Comparison of ENCODE assay signal across 19 cellular contexts in the genomic region with DNA sequence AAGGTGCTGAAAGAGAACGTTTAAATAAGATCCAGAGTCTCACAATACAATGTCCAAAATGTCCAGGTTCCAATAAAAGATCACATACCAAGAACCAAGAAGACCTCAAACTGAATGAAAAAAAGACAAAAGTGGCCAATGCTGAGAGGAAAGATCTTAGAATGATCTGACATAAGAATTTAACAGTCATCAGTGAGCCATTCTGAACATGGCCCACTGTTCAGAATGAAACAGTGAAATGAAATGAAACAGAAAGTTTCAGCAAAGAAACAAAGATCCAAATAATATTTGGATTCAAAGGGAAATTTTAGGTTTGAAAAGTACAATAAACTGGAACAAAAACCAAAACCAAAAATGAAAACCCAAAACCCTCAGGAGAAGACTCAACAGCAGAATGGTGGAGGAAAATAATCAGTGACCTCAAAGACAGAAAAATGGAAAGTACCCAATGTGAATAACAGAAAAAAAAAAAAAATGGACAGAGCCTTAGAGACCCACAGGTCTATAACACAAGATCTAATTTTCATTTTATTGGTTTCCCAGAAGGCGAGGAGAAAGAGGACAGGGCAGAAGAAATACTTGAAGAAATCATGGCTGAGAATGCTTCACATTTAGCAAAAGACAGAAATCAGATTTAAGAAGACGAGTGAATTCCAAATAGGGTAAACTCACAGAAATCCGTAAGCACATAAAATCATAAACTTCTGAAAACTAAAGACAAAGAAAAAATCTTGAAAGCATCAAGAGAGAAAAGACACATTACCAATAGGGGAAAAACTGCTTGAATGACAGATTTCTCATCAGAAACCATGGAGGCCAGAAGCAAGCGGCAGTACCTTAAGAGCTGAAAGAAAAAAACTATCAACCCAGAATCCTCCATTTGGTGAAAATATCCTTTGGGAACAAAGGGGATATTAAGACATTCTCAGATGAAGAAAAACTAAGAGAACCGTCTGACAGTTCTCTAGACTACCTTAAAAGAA.
DNase-seq lines count a peak whose midpoint lies in the region; ATAC-seq and TF ChIP-seq lines count a peak whose summit lies in the region.
"Had no signal": no experiment of that assay in that cellular context is flagged by ENCODE, and none has a peak within 500 bp of the region (broad histone marks: within the 10 kb centered on the region; RNA-seq: fewer than 3 reads in every experiment).

No MANE protein-coding gene starts in this region.

- peaks cover 0 to 3% (median 0%) of the 10 kb centered on the region in 7 donors for H3K9me3 Mint-ChIP-seq in CD4-positive, CD25-positive, alpha-beta regulatory T cell
- no peaks in the 10 kb centered on the region for H3K9me3 Mint-ChIP-seq in activated naive CD8-positive, alpha-beta T cell treated with anti-CD3 and anti-CD28 coated beads, Interleukin-2, amount 50 U/mL, for 24 hours
- H3K9me3 Mint-ChIP-seq: nephron progenitor cell had no signal

- H3K36me3 ChIP-seq in CD4-positive, CD25-positive, alpha-beta regulatory T cell (ENCODE audit: control insufficient read depth, insufficient read depth, low read length): peaks cover 40% of the 10 kb centered on the region
- H3K36me3 ChIP-seq in gastrocnemius medialis: peaks cover 0 to 47% of the 10 kb centered on the region in 2 donors

- intact Hi-C loops in gastrocnemius medialis (cut with DNase I; ENCODE audit: low total_unique reads): no loop called here

- in situ Hi-C loops in gastrocnemius medialis (cut with MboI; ENCODE audit: low sequenced_read_pairs in 4 of 4): no loop called here

- no peak overlapping the region for H3K27ac ChIP-seq in CD4-positive, CD25-positive, alpha-beta regulatory T cell (ENCODE audit: insufficient read depth, low read length, poor library complexity, severe bottlenecking)
- no peak overlapping the region for H3K27ac ChIP-seq in gastrocnemius medialis
- H3K27ac ChIP-seq: hepatocyte, transverse colon had no signal

- H3K9me3 ChIP-seq in CD4-positive, CD25-positive, alpha-beta regulatory T cell (ENCODE audit: control insufficient read depth in 2 of 2, low read length in 2 of 2): no peaks in the 10 kb centered on the region
- no peaks in the 10 kb centered on the region for H3K9me3 ChIP-seq in gastrocnemius medialis
- H3K9me3 ChIP-seq: BE2C, transverse colon had no signal

- H3K4me1 Mint-ChIP-seq in CD4-positive, CD25-positive, alpha-beta regulatory T cell: peaks cover 30 to 52% (median 33%) of the 10 kb centered on the region in 4 donors
- peaks cover 53% of the 10 kb centered on the region for H3K4me1 Mint-ChIP-seq in activated naive CD8-positive, alpha-beta T cell treated with anti-CD3 and anti-CD28 coated beads, Interleukin-2, amount 50 U/mL, for 24 hours
- H3K4me1 Mint-ChIP-seq: nephron progenitor cell had no signal

- ATAC-seq in CD4-positive, CD25-positive, alpha-beta regulatory T cell (ENCODE audit: low read depth in 2 of 2): no peak
- ATAC-seq in HG03432 (IDR thresholded peaks at IDR 0.05; ENCODE audit: unreplicated experiment) (peak; percentile 45), GM18909 (IDR thresholded peaks at IDR 0.05; ENCODE audit: poor library complexity, unreplicated experiment) (no peak), gastrocnemius medialis (no peak)
- peak; percentile 41 for ATAC-seq in activated naive CD8-positive, alpha-beta T cell treated with anti-CD3 and anti-CD28 coated beads, Interleukin-2, amount 50 U/mL, for 24 hours

- H3K4me1 ChIP-seq in CD4-positive, CD25-positive, alpha-beta regulatory T cell (ENCODE audit: control insufficient read depth, insufficient read depth, low read length, poor library complexity, severe bottlenecking): peaks cover 15% of the 10 kb centered on the region
- H3K4me1 ChIP-seq in gastrocnemius medialis: no peaks in the 10 kb centered on the region
- H3K4me1 ChIP-seq: BE2C, transverse colon had no signal

- TF ChIP-seq CTCF in gastrocnemius medialis (IDR thresholded peaks at IDR 0.05 in 4 of 5, conservative IDR thresholded peaks at IDR 0.05 in 1 of 5): no peak

- no peak overlapping the region for H3K4me3 ChIP-seq in CD4-positive, CD25-positive, alpha-beta regulatory T cell (ENCODE audit: low read depth, low read length)
- H3K4me3 ChIP-seq in gastrocnemius medialis: no peak overlapping the region
- H3K4me3 ChIP-seq: hepatocyte, transverse colon had no signal

- DNase-seq in CD4-positive, CD25-positive, alpha-beta regulatory T cell: no peak
- DNase-seq in EH (ENCODE audit: low read depth): peak; percentile 26
- no peak for DNase-seq in activated naive CD8-positive, alpha-beta T cell treated with anti-CD3 and anti-CD28 coated beads, Interleukin-2, amount 50 U/mL, for 24 hours
- no peak for DNase-seq in gastrocnemius medialis
- no peak for DNase-seq in kidney tubule cell (ENCODE audit: low spot score)
- DNase-seq: aorta, BE2C, kidney, mesenchymal stem cell, NCI-H2029, NCI-H510A, nephron progenitor cell, Right ventricle myocardium superior, small intestine, transverse colon had no signal

- H3K27me3 ChIP-seq in CD4-positive, CD25-positive, alpha-beta regulatory T cell (ENCODE audit: control insufficient read depth, insufficient read depth, low read length): no peaks in the 10 kb centered on the region
- no peaks in the 10 kb centered on the region for H3K27me3 ChIP-seq in gastrocnemius medialis
- H3K27me3 ChIP-seq: BE2C, hepatocyte, transverse colon had no signal

- H3K36me3 Mint-ChIP-seq in CD4-positive, CD25-positive, alpha-beta regulatory T cell: peaks cover 71% of the 10 kb centered on the region
- peaks cover 51% of the 10 kb centered on the region for H3K36me3 Mint-ChIP-seq in activated naive CD8-positive, alpha-beta T cell treated with anti-CD3 and anti-CD28 coated beads, Interleukin-2, amount 50 U/mL, for 24 hours (ENCODE audit: low read depth)

- no peak for TF ChIP-seq POLR2A in gastrocnemius medialis (IDR thresholded peaks at IDR 0.05)

- no peaks in the 10 kb centered on the region for H3K27me3 Mint-ChIP-seq in CD4-positive, CD25-positive, alpha-beta regulatory T cell
- no peaks in the 10 kb centered on the region for H3K27me3 Mint-ChIP-seq in activated naive CD8-positive, alpha-beta T cell treated with anti-CD3 and anti-CD28 coated beads, Interleukin-2, amount 50 U/mL, for 24 hours
- H3K27me3 Mint-ChIP-seq: progenitor cell of endocrine pancreas had no signal

- peak overlapping the region; percentile 16 to 79 (median 33) for H3K27ac Mint-ChIP-seq in CD4-positive, CD25-positive, alpha-beta regulatory T cell
- H3K27ac Mint-ChIP-seq in activated naive CD8-positive, alpha-beta T cell treated with anti-CD3 and anti-CD28 coated beads, Interleukin-2, amount 50 U/mL, for 24 hours: peak overlapping the region; percentile 75
- H3K27ac Mint-ChIP-seq: nephron progenitor cell, progenitor cell of endocrine pancreas had no signal

- no peak overlapping the region for H3K4me3 Mint-ChIP-seq in CD4-positive, CD25-positive, alpha-beta regulatory T cell
- H3K4me3 Mint-ChIP-seq in activated naive CD8-positive, alpha-beta T cell treated with anti-CD3 and anti-CD28 coated beads, Interleukin-2, amount 50 U/mL, for 24 hours: peak overlapping the region; percentile 2
- H3K4me3 Mint-ChIP-seq: nephron progenitor cell had no signal

Comparison
In these comparisons a context has a peak if more than half of its experiments do, and no peak if none do; other contexts are left out.
1. ATAC-seq: peak in HG03432 (single experiment) and activated naive CD8-positive, alpha-beta T cell treated with anti-CD3 and anti-CD28 coated beads, Interleukin-2, amount 50 U/mL, for 24 hours (single experiment); none in CD4-positive, CD25-positive, alpha-beta regulatory T cell (0 of 2), GM18909 (single experiment) and gastrocnemius medialis (0 of 2).